ENCODE assay signal across 13 cellular contexts in genomic region chr5:14223372-14223771, GRCh38.
DNase-seq lines count a peak whose midpoint lies in the region; ATAC-seq and TF ChIP-seq lines count a peak whose summit lies in the region.
"Had no signal": no experiment of that assay in that cellular context is flagged by ENCODE, and none has a peak within 500 bp of the region (broad histone marks: within the 10 kb centered on the region; RNA-seq: fewer than 3 reads in every experiment).

No MANE protein-coding gene starts in this region.

- peaks cover 13% of the 10 kb centered on the region for H3K4me1 Mint-ChIP-seq in activated naive CD8-positive, alpha-beta T cell treated with anti-CD3 and anti-CD28 coated beads for 36 hours
- peaks cover 12% of the 10 kb centered on the region for H3K4me1 Mint-ChIP-seq in activated naive CD8-positive, alpha-beta T cell treated with anti-CD3 and anti-CD28 coated beads, Interleukin-2, amount 50 U/mL, for 24 hours
- H3K4me1 Mint-ChIP-seq in effector memory CD8-positive, alpha-beta T cell (ENCODE audit: low read depth in 2 of 2): peaks cover 11 to 24% of the 10 kb centered on the region in 2 donors

- H3K4me1 ChIP-seq in Panc1 (ENCODE audit: control insufficient read depth, insufficient read depth, low read length) (peaks cover 99% of the 10 kb centered on the region), spleen (peaks cover 4 to 95% (median 67%) of the 10 kb centered on the region in 6 donors), sigmoid colon (peaks cover 0 to 66% (median 48%) of the 10 kb centered on the region in 4 donors), Karpas-422 (ENCODE audit: low read length) (no peaks in the 10 kb centered on the region)

- H3K27ac Mint-ChIP-seq in activated naive CD8-positive, alpha-beta T cell treated with anti-CD3 and anti-CD28 coated beads for 36 hours: no peak overlapping the region
- no peak overlapping the region for H3K27ac Mint-ChIP-seq in activated naive CD8-positive, alpha-beta T cell treated with anti-CD3 and anti-CD28 coated beads, Interleukin-2, amount 50 U/mL, for 24 hours
- peak overlapping the region in 1 of 2 donors; percentile 59 for H3K27ac Mint-ChIP-seq in effector memory CD8-positive, alpha-beta T cell

- H3K9me3 ChIP-seq in Panc1 (ENCODE audit: control insufficient read depth, insufficient read depth, low read depth, low read length): no peaks in the 10 kb centered on the region
- no peaks in the 10 kb centered on the region for H3K9me3 ChIP-seq in spleen
- H3K9me3 ChIP-seq in sigmoid colon: no peaks in the 10 kb centered on the region
- no peaks in the 10 kb centered on the region for H3K9me3 ChIP-seq in Karpas-422 (ENCODE audit: low read length)

- H3K9ac ChIP-seq in Karpas-422 (ENCODE audit: low read length): no peak overlapping the region

- no peaks in the 10 kb centered on the region for H3K79me2 ChIP-seq in Karpas-422 (ENCODE audit: low read length)

- H3K9me3 Mint-ChIP-seq in activated naive CD8-positive, alpha-beta T cell treated with anti-CD3 and anti-CD28 coated beads for 36 hours: peaks cover 1% of the 10 kb centered on the region
- no peaks in the 10 kb centered on the region for H3K9me3 Mint-ChIP-seq in activated naive CD8-positive, alpha-beta T cell treated with anti-CD3 and anti-CD28 coated beads, Interleukin-2, amount 50 U/mL, for 24 hours
- H3K9me3 Mint-ChIP-seq in effector memory CD8-positive, alpha-beta T cell: peaks cover 0 to 2% of the 10 kb centered on the region in 2 donors

- no peak for ATAC-seq in activated naive CD8-positive, alpha-beta T cell treated with anti-CD3 and anti-CD28 coated beads, Interleukin-2, amount 50 U/mL, for 24 hours
- ATAC-seq in Panc1: peak; percentile 44; the same call in 1 of the 2 replicates
- ATAC-seq in effector memory CD8-positive, alpha-beta T cell (replicated peaks): no peak

- intact Hi-C loops in Panc1 (cut with micrococcal nuclease; ENCODE audit: unreplicated experiment): no loop called here
- intact Hi-C loops in spleen (cut with DNase I; ENCODE audit: low total_unique reads): loop anchor here (10.0 kb wide), 1 partner anchor 79 kb away; the partner anchor contains the start of gene TRIO
- intact Hi-C loops in sigmoid colon (cut with DNase I): loop anchor here (5.0 kb wide), 1 partner anchor 34 kb away; no protein-coding TSS in a partner anchor

- WGBS in spleen, 5 donors: 41 to 54% (median 44%) methylated on average over 6 of the region's 6 CpGs
- WGBS in sigmoid colon, 2 donors: 75 to 89% methylated on average over 6 of the region's 6 CpGs

- no peaks in the 10 kb centered on the region for H3K36me3 Mint-ChIP-seq in activated naive CD8-positive, alpha-beta T cell treated with anti-CD3 and anti-CD28 coated beads for 36 hours
- no peaks in the 10 kb centered on the region for H3K36me3 Mint-ChIP-seq in activated naive CD8-positive, alpha-beta T cell treated with anti-CD3 and anti-CD28 coated beads, Interleukin-2, amount 50 U/mL, for 24 hours (ENCODE audit: low read depth)
- H3K36me3 Mint-ChIP-seq in effector memory CD8-positive, alpha-beta T cell (ENCODE audit: insufficient read depth): no peaks in the 10 kb centered on the region

- in situ Hi-C loops in Panc1 (cut with HindIII; ENCODE audit: low pct_unique_long_range_greater_than_20kb, low sequenced_read_pairs): no loop called here

- TF ChIP-seq CTCF in Panc1 (IDR thresholded peaks at IDR 0.05) (no peak), spleen (IDR thresholded peaks at IDR 0.05 in 8 of 11, conservative IDR thresholded peaks at IDR 0.05 in 3 of 11) (no peak), sigmoid colon (IDR thresholded peaks at IDR 0.05) (no peak)

- H3K4me3 Mint-ChIP-seq in activated naive CD8-positive, alpha-beta T cell treated with anti-CD3 and anti-CD28 coated beads for 36 hours: no peak overlapping the region
- H3K4me3 Mint-ChIP-seq in activated naive CD8-positive, alpha-beta T cell treated with anti-CD3 and anti-CD28 coated beads, Interleukin-2, amount 50 U/mL, for 24 hours: no peak overlapping the region
- H3K4me3 Mint-ChIP-seq in effector memory CD8-positive, alpha-beta T cell: peak overlapping the region; percentile 19 to 44

- TF ChIP-seq POLR2A in spleen (IDR thresholded peaks at IDR 0.05): no peak
- no peak for TF ChIP-seq POLR2A in sigmoid colon (IDR thresholded peaks at IDR 0.05)

- H3K27ac ChIP-seq in Panc1 (ENCODE audit: low read length) (peak overlapping the region; percentile 99), spleen (peak overlapping the region in 7 of 8 donors; percentile 2 to 82 (median 70)), sigmoid colon (no peak overlapping the region), Karpas-422 (ENCODE audit: low read length) (no peak overlapping the region)

- no peaks in the 10 kb centered on the region for H3K9me2 ChIP-seq in Karpas-422 (replicated peaks; ENCODE audit: insufficient read depth, low read length)

- TF ChIP-seq EP300 in sigmoid colon (IDR thresholded peaks at IDR 0.05): no peak

- no peak overlapping the region for H2AFZ ChIP-seq in Karpas-422 (ENCODE audit: low read length)

- H4K20me1 ChIP-seq in Karpas-422 (ENCODE audit: insufficient read depth, low read depth, low read length): no peaks in the 10 kb centered on the region

- DNase-seq in activated naive CD8-positive, alpha-beta T cell treated with anti-CD3 and anti-CD28 coated beads for 36 hours: peak; percentile 14
- DNase-seq in activated naive CD8-positive, alpha-beta T cell treated with anti-CD3 and anti-CD28 coated beads, Interleukin-2, amount 50 U/mL, for 24 hours: no peak
- DNase-seq in Panc1 (ENCODE audit: low read depth, low spot score) (no peak), spleen (no peak), sigmoid colon (no peak), middle frontal gyrus (ENCODE audit: extremely low spot score, low spot score) (no peak), Karpas-422 (no peak)
- no peak for DNase-seq in effector memory CD8-positive, alpha-beta T cell
- DNase-seq: H7, NCI-H1694, NCI-H524 treated with DMSO at 0.1 percent for 48 hours, nucleus accumbens had no signal

- no peak overlapping the region for H3K4me2 ChIP-seq in Karpas-422 (ENCODE audit: low read depth, low read length, poor library complexity, severe bottlenecking)

- POLR2A ChIA-PET in Panc1 (lab: Charles Lee): interaction anchor here (0.6 kb wide), 1 partner anchor 19 kb away, joined by 3 read pairs; no protein-coding TSS in a partner anchor

- H3K27me3 ChIP-seq in Panc1 (ENCODE audit: control insufficient read depth, insufficient read depth, low read length) (no peaks in the 10 kb centered on the region), spleen (replicated peaks in 1 of 7) (no peaks in the 10 kb centered on the region), sigmoid colon (no peaks in the 10 kb centered on the region), Karpas-422 (ENCODE audit: low read length) (no peaks in the 10 kb centered on the region)

- H3K4me3 ChIP-seq in Panc1 (ENCODE audit: low read depth in 2 of 2, low read length in 2 of 2) (no peak overlapping the region), spleen (peak overlapping the region in 1 of 8 donors; percentile 20), sigmoid colon (no peak overlapping the region), Karpas-422 (ENCODE audit: low read length) (no peak overlapping the region)
- H3K4me3 ChIP-seq: lung had no signal

- CTCF ChIA-PET in Panc1 (lab: Charles Lee): no interaction called here

- no peaks in the 10 kb centered on the region; the same call in 1 of the 2 replicates for H3K36me3 ChIP-seq in Panc1 (ENCODE audit: control insufficient read depth, insufficient read depth, low read length)
- H3K36me3 ChIP-seq in spleen: no peaks in the 10 kb centered on the region
- H3K36me3 ChIP-seq in sigmoid colon: no peaks in the 10 kb centered on the region
- no peaks in the 10 kb centered on the region for H3K36me3 ChIP-seq in Karpas-422 (ENCODE audit: insufficient read depth, low read length)

- BruUV-seq in Panc1 (replicated peaks; lab: Mats Ljungman, UMichigan): no TSS peak

- H3K27me3 Mint-ChIP-seq in activated naive CD8-positive, alpha-beta T cell treated with anti-CD3 and anti-CD28 coated beads for 36 hours: peaks cover 10% of the 10 kb centered on the region
- H3K27me3 Mint-ChIP-seq in activated naive CD8-positive, alpha-beta T cell treated with anti-CD3 and anti-CD28 coated beads, Interleukin-2, amount 50 U/mL, for 24 hours: peaks cover 9% of the 10 kb centered on the region
- peaks cover 8 to 21% of the 10 kb centered on the region in 2 donors for H3K27me3 Mint-ChIP-seq in effector memory CD8-positive, alpha-beta T cell

Comparison
In these comparisons a context has a peak if more than half of its experiments do, and no peak if none do; other contexts are left out.
1. H3K4me3 Mint-ChIP-seq: peak in effector memory CD8-positive, alpha-beta T cell (2 of 2); none in activated naive CD8-positive, alpha-beta T cell treated with anti-CD3 and anti-CD28 coated beads for 36 hours (single experiment) and activated naive CD8-positive, alpha-beta T cell treated with anti-CD3 and anti-CD28 coated beads, Interleukin-2, amount 50 U/mL, for 24 hours (single experiment).
2. H3K27ac ChIP-seq: peak in Panc1 (single experiment) and spleen (7 of 8); none in sigmoid colon (0 of 4) and Karpas-422 (single experiment).